ENCODE assay signal across 33 cellular contexts in the genomic region with DNA sequence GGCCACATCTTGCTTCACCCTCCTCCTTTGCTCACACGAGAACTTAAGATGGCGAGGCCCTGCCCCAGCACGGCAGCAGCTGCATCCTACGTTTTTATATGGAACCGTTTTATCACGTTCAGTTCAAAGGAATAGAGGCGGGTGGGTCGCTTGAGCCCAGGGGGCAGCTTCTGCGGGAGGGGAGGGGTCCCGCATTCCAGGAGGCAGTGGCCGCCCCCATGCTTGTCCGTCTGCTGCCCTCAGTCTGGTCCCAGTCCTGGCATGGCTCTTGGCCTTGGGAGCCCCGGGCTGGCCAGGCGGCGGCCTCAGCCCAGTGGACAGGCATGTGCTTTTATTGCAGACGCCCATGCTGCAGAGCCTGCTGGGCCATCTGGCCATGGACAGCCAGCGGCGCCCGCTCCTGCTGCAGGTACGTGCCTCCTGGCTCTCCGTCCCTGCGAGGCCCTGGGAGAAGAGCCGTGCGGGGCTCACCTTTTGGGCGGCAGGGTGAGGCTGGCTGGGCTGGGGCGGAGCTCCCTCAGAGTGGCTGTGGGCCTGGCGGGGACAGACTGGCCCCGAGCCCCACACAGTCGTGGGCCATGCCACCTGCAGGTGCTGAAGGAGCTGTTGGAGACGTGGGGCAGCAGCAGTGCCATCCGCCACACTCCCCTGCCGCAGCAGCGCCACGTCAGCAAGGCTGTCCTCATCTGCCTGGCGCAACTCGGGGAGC. TPM values are rescaled to one million over a fixed set of nuclear protein-coding genes. Genes with fewer than 3 reads are reported as not detected.
"Had no signal": no experiment of that assay in that cellular context is flagged by ENCODE, and none has a peak within 500 bp of the region (broad histone marks: within the 10 kb centered on the region; RNA-seq: fewer than 3 reads in every experiment).

No MANE protein-coding gene starts in this region.

- H3K27me3 ChIP-seq: heart right ventricle, hepatocyte, left lung, right lobe of liver, stomach, suprapubic skin, tibial artery, upper lobe of right lung had no signal

- FAIRE-seq: keratinocyte, urothelium cell line had no signal

- H3K27ac ChIP-seq: heart right ventricle, hepatocyte, left lung, parathyroid adenoma, psoas muscle, right lobe of liver, stomach, suprapubic skin, thoracic aorta, tibial artery, upper lobe of right lung had no signal

- H3K4me3 ChIP-seq: heart right ventricle, hepatocyte, left lung, mucosa of descending colon, psoas muscle, right lobe of liver, smooth muscle cell, stomach, suprapubic skin, thoracic aorta, tibial artery, upper lobe of right lung had no signal

- H3K9me3 ChIP-seq: heart right ventricle, left lung, mucosa of descending colon, psoas muscle, right lobe of liver, stomach, suprapubic skin, thoracic aorta, tibial artery, upper lobe of right lung had no signal

- H3K36me3 Mint-ChIP-seq: natural killer cell treated with Interleukin-12 subunit alpha and Interleukin-12 subunit beta and Interleukin-15 and Interleukin-18, amount 100 ng/mL, for 72 hours had no signal

- H3K27ac Mint-ChIP-seq: memory B cell; naive thymus-derived CD4-positive, alpha-beta T cell; natural killer cell treated with Interleukin-12 subunit alpha and Interleukin-12 subunit beta and Interleukin-15 and Interleukin-18, amount 100 ng/mL, for 72 hours; stimulated activated naive B cell treated with anti-CD40 and anti-IgM and Interleukin-4, amounts not matched to agents 10 μg/mL and 1 μg/mL and 100 μg/mL, for 72 hours had no signal

- H3K4me1 Mint-ChIP-seq: memory B cell; naive thymus-derived CD4-positive, alpha-beta T cell had no signal

- DNase-seq: heart right ventricle; left colon; midbrain; mucosa of descending colon; naive thymus-derived CD4-positive, alpha-beta T cell; nucleus accumbens; stimulated activated CD4-positive, alpha-beta T cell treated with anti-CD3 and anti-CD28 coated beads, Interleukin-12 subunit alpha, Interleukin-12 subunit beta, amount 100 ng/mL, for 4 hours; stimulated activated CD4-positive, alpha-beta T cell treated with anti-CD3 and anti-CD28 coated beads, Interleukin-15, amount 100 ng/mL, for 24 hours; stimulated activated CD4-positive, alpha-beta T cell treated with anti-CD3 and anti-CD28 coated beads, Interleukin-2, amount 100 ng/mL, for 24 hours; stimulated activated CD4-positive, alpha-beta T cell treated with anti-CD3 and anti-CD28 coated beads, Interleukin-4, amount 100 ng/mL, for 1 hour; stimulated activated naive B cell treated with anti-CD40 and anti-IgM and Interleukin-4, amounts not matched to agents 10 μg/mL and 1 μg/mL and 100 μg/mL, for 72 hours; stimulated activated naive CD8-positive, alpha-beta T cell treated with anti-CD3 and anti-CD28 coated beads, Interleukin-15, Interleukin-2, amounts not matched to agents 100 U/mL and 50 U/mL, for 24 hours; stomach; tibial artery; trophoblast cell; upper lobe of right lung had no signal

- H3K4me1 ChIP-seq: parathyroid adenoma, right lobe of liver had no signal

- H3K27me3 Mint-ChIP-seq: memory B cell; naive thymus-derived CD4-positive, alpha-beta T cell; natural killer cell treated with Interleukin-12 subunit alpha and Interleukin-12 subunit beta and Interleukin-15 and Interleukin-18, amount 100 ng/mL, for 72 hours; stimulated activated naive B cell treated with anti-CD40 and anti-IgM and Interleukin-4, amounts not matched to agents 10 μg/mL and 1 μg/mL and 100 μg/mL, for 72 hours had no signal

- H3K9me3 Mint-ChIP-seq: memory B cell; naive thymus-derived CD4-positive, alpha-beta T cell; natural killer cell treated with Interleukin-12 subunit alpha and Interleukin-12 subunit beta and Interleukin-15 and Interleukin-18, amount 100 ng/mL, for 72 hours; stimulated activated naive B cell treated with anti-CD40 and anti-IgM and Interleukin-4, amounts not matched to agents 10 μg/mL and 1 μg/mL and 100 μg/mL, for 72 hours had no signal

- ATAC-seq: heart right ventricle; left colon; left lung; mucosa of descending colon; naive thymus-derived CD4-positive, alpha-beta T cell; natural killer cell treated with Interleukin-12 subunit alpha and Interleukin-12 subunit beta and Interleukin-15 and Interleukin-18, amount 100 ng/mL, for 72 hours; psoas muscle; right lobe of liver; stimulated activated naive B cell treated with anti-CD40 and anti-IgM and Interleukin-4, amounts not matched to agents 10 μg/mL and 1 μg/mL and 100 μg/mL, for 72 hours; stimulated activated naive CD8-positive, alpha-beta T cell treated with anti-CD3 and anti-CD28 coated beads, Interleukin-15, Interleukin-2, amounts not matched to agents 100 U/mL and 50 U/mL, for 24 hours; upper lobe of right lung had no signal

- H3K9ac ChIP-seq: parathyroid adenoma had no signal

- H3K4me2 ChIP-seq: hepatocyte, smooth muscle cell had no signal

- H3K4me3 Mint-ChIP-seq: memory B cell; naive thymus-derived CD4-positive, alpha-beta T cell; natural killer cell treated with Interleukin-12 subunit alpha and Interleukin-12 subunit beta and Interleukin-15 and Interleukin-18, amount 100 ng/mL, for 72 hours; stimulated activated naive B cell treated with anti-CD40 and anti-IgM and Interleukin-4, amounts not matched to agents 10 μg/mL and 1 μg/mL and 100 μg/mL, for 72 hours had no signal

- H2AFZ ChIP-seq: hepatocyte, parathyroid adenoma had no signal

RNA-seq across cellular contexts. Expression of a gene that starts 11.2 kb away (rescaled TPM):
- total RNA-seq: heart right ventricle, hepatocyte, left colon, left lung, lower leg skin, lung microvascular endothelial cell, mucosa of descending colon, myocyte, osteoblast, right lobe of liver, smooth muscle cell, stomach, suprapubic skin, upper lobe of right lung had no signal
- polyA plus RNA-seq: heart right ventricle; hepatocyte; keratinocyte; naive thymus-derived CD4-positive, alpha-beta T cell; neural cell; smooth muscle cell; stomach had no signal

RNA-seq across cellular contexts. Expression of a gene that starts 33.6 kb away (rescaled TPM):
- polyA plus RNA-seq: neural cell had no signal

RNA-seq across cellular contexts. Expression of a gene that starts 55.6 kb away (rescaled TPM):
- total RNA-seq: smooth muscle cell, stomach had no signal
- polyA plus RNA-seq: naive thymus-derived CD4-positive, alpha-beta T cell had no signal
